19 cellular contexts compared by ENCODE assay signal in genomic region chr5:32465076-32465475, GRCh38.
"Had no signal": no experiment of that assay in that cellular context is flagged by ENCODE, and none has a peak within 500 bp of the region (broad histone marks: within the 10 kb centered on the region; RNA-seq: fewer than 3 reads in every experiment).

No MANE protein-coding gene starts in this region.

- H3K27ac Mint-ChIP-seq: activated naive CD8-positive, alpha-beta T cell treated with anti-CD3 and anti-CD28 coated beads, Interleukin-2, amount 50 U/mL, for 24 hours; nephron progenitor cell; type B pancreatic cell had no signal

- H3K9me3 ChIP-seq: ascending aorta, esophagus squamous epithelium, gastrocnemius medialis, heart right ventricle, left ventricle myocardium inferior, sigmoid colon, suprapubic skin had no signal

- DNase-seq: activated CD4-positive, alpha-beta T cell treated with anti-CD3 and anti-CD28 coated beads for 48 hours; activated naive CD4-positive, alpha-beta T cell treated with Interleukin-2 at 50 U/mL for 16 hours; activated naive CD8-positive, alpha-beta T cell treated with anti-CD3 and anti-CD28 coated beads, Interleukin-2, amount 50 U/mL, for 24 hours; dorsolateral prefrontal cortex; esophagus squamous epithelium; gastrocnemius medialis; heart right ventricle; left ventricle myocardium inferior; nephron progenitor cell; sigmoid colon; stimulated activated CD4-positive, alpha-beta T cell treated with anti-CD3 and anti-CD28 coated beads, Interleukin-4, amount 100 ng/mL, for 1 hour; stimulated activated CD8-positive, alpha-beta memory T cell treated with anti-CD3 and anti-CD28 coated beads, Interleukin-4, amount 100 ng/mL, for 48 hours; stimulated activated naive CD8-positive, alpha-beta T cell treated with anti-CD3 and anti-CD28 coated beads, Interleukin-15, Interleukin-2, amounts not matched to agents 100 U/mL and 50 U/mL, for 24 hours; T1000; WERI-Rb-1 had no signal

- H3K36me3 ChIP-seq: ascending aorta, esophagus squamous epithelium, gastrocnemius medialis, heart right ventricle, left ventricle myocardium inferior, sigmoid colon, suprapubic skin, WERI-Rb-1 had no signal

- H3K9me3 Mint-ChIP-seq: activated naive CD8-positive, alpha-beta T cell treated with anti-CD3 and anti-CD28 coated beads, Interleukin-2, amount 50 U/mL, for 24 hours; nephron progenitor cell; type B pancreatic cell had no signal

- H3K4me1 Mint-ChIP-seq: nephron progenitor cell had no signal

- H3K36me3 Mint-ChIP-seq: type B pancreatic cell had no signal

- H3K4me3 Mint-ChIP-seq: activated naive CD8-positive, alpha-beta T cell treated with anti-CD3 and anti-CD28 coated beads, Interleukin-2, amount 50 U/mL, for 24 hours; nephron progenitor cell; type B pancreatic cell had no signal

- ATAC-seq: activated naive CD8-positive, alpha-beta T cell treated with anti-CD3 and anti-CD28 coated beads, Interleukin-2, amount 50 U/mL, for 24 hours; gastrocnemius medialis; heart right ventricle; stimulated activated naive CD8-positive, alpha-beta T cell treated with anti-CD3 and anti-CD28 coated beads, Interleukin-15, Interleukin-2, amounts not matched to agents 100 U/mL and 50 U/mL, for 24 hours had no signal

- H3K27me3 Mint-ChIP-seq: activated naive CD8-positive, alpha-beta T cell treated with anti-CD3 and anti-CD28 coated beads, Interleukin-2, amount 50 U/mL, for 24 hours; type B pancreatic cell had no signal

- H3K4me1 ChIP-seq: ascending aorta, esophagus squamous epithelium, gastrocnemius medialis, heart right ventricle, left ventricle myocardium inferior, sigmoid colon, suprapubic skin had no signal

- H3K4me3 ChIP-seq: ascending aorta, dorsolateral prefrontal cortex, esophagus squamous epithelium, gastrocnemius medialis, heart right ventricle, left ventricle myocardium inferior, sigmoid colon, suprapubic skin had no signal

- H3K27me3 ChIP-seq: ascending aorta, dorsolateral prefrontal cortex, esophagus squamous epithelium, gastrocnemius medialis, heart right ventricle, sigmoid colon, suprapubic skin had no signal

- FAIRE-seq: keratinocyte had no signal

- H3K27ac ChIP-seq: ascending aorta, dorsolateral prefrontal cortex, esophagus squamous epithelium, gastrocnemius medialis, heart right ventricle, left ventricle myocardium inferior, sigmoid colon, suprapubic skin, WERI-Rb-1 had no signal
